1 cellular context compared by ENCODE assay signal in genomic region chr19:44912854-44913253, GRCh38.
TF ChIP-seq lines count a peak whose summit lies in the region.

No MANE protein-coding gene starts in this region.

TF ChIP-seq in HepG2, 621 proteins besides CTCF, POLR2A, EP300 and RAD21 (continued from another document and continues in another):
- TF ChIP-seq ZNF569 (CRISPR knock-in tag; IDR thresholded peaks at IDR 0.05; ENCODE audit: borderline replicate concordance) (no peak), ZNF761 (CRISPR knock-in tag; conservative IDR thresholded peaks at IDR 0.05) (0 out of 2 replicates have a peak, but pooled peaks have one; percentile 21), ZNF256 (CRISPR knock-in tag; conservative IDR thresholded peaks at IDR 0.05) (no peak), NFYC (CRISPR knock-in tag; IDR thresholded peaks at IDR 0.05) (no peak), ZNF766 (CRISPR knock-in tag; IDR thresholded peaks at IDR 0.05; ENCODE audit: borderline replicate concordance) (no peak), ZSCAN12 (CRISPR knock-in tag; IDR thresholded peaks at IDR 0.05) (no peak), PHB2 (IDR thresholded peaks at IDR 0.05; ENCODE audit: partially characterized antibody) (no peak), ERF (CRISPR knock-in tag; IDR thresholded peaks at IDR 0.05) (peak; percentile 81; the same call in 1 of the 2 replicates), LCORL (IDR thresholded peaks at IDR 0.05) (no peak), LCORL (CRISPR knock-in tag; IDR thresholded peaks at IDR 0.05) (peak; percentile 79), ATAD3A (CRISPR knock-in tag; IDR thresholded peaks at IDR 0.05) (no peak), ZNF672 (CRISPR knock-in tag; IDR thresholded peaks at IDR 0.05) (0 out of 2 replicates have a peak, but pooled peaks have one; percentile 49), MIER2 (CRISPR knock-in tag; IDR thresholded peaks at IDR 0.05) (no peak), CEBPB (IDR thresholded peaks at IDR 0.05; ENCODE audit: borderline replicate concordance, low read depth, low read length) (peak; percentile 89), GMEB2 (CRISPR knock-in tag; IDR thresholded peaks at IDR 0.05; ENCODE audit: low read depth) (no peak), TGIF2 (CRISPR knock-in tag; IDR thresholded peaks at IDR 0.05) (peak; percentile 76; the same call in 1 of the 2 replicates), SYNCRIP (IDR thresholded peaks at IDR 0.05; ENCODE audit: insufficient read depth, low read depth, low read length) (no peak), MLLT10 (CRISPR knock-in tag; IDR thresholded peaks at IDR 0.05) (no peak), SMARCC2 (IDR thresholded peaks at IDR 0.05) (no peak), ZNF407 (CRISPR knock-in tag; IDR thresholded peaks at IDR 0.05; ENCODE audit: not compliant biosample characterization) (no peak), ZNF770 (CRISPR knock-in tag; IDR thresholded peaks at IDR 0.05) (no peak), ESRRA (CRISPR knock-in tag; IDR thresholded peaks at IDR 0.05; ENCODE audit: low read depth) (peak; percentile 78; the same call in 1 of the 2 replicates), ATF7-NPFF (CRISPR knock-in tag; IDR thresholded peaks at IDR 0.05; ENCODE audit: low read depth) (no peak), HCFC1 (IDR thresholded peaks at IDR 0.05; ENCODE audit: low read depth, low read length) (no peak), CREB1 (IDR thresholded peaks at IDR 0.05) (0 out of 2 replicates have a peak, but pooled peaks have one; percentile 6), CREB1 (CRISPR knock-in tag; IDR thresholded peaks at IDR 0.05) (no peak), JDP2 (CRISPR knock-in tag; IDR thresholded peaks at IDR 0.05; ENCODE audit: borderline replicate concordance) (no peak; the same call in 1 of the 2 replicates), ONECUT2 (CRISPR knock-in tag; IDR thresholded peaks at IDR 0.05) (no peak), PRDM4 (CRISPR knock-in tag; IDR thresholded peaks at IDR 0.05; ENCODE audit: borderline replicate concordance) (no peak), ZNF839 (CRISPR knock-in tag; IDR thresholded peaks at IDR 0.05; ENCODE audit: borderline replicate concordance) (no peak)
- TF ChIP-seq, protein P1, sequence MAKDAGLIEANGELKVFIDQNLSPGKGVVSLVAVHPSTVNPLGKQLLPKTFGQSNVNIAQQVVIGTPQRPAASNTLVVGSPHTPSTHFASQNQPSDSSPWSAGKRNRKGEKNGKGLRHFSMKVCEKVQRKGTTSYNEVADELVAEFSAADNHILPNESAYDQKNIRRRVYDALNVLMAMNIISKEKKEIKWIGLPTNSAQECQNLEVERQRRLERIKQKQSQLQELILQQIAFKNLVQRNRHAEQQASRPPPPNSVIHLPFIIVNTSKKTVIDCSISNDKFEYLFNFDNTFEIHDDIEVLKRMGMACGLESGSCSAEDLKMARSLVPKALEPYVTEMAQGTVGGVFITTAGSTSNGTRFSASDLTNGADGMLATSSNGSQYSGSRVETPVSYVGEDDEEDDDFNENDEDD (CRISPR knock-in tag; IDR thresholded peaks at IDR 0.05; ENCODE audit: borderline replicate concordance) = 0 out of 2 replicates have a peak, but pooled peaks have one; percentile 53
- TF ChIP-seq, protein P2, sequence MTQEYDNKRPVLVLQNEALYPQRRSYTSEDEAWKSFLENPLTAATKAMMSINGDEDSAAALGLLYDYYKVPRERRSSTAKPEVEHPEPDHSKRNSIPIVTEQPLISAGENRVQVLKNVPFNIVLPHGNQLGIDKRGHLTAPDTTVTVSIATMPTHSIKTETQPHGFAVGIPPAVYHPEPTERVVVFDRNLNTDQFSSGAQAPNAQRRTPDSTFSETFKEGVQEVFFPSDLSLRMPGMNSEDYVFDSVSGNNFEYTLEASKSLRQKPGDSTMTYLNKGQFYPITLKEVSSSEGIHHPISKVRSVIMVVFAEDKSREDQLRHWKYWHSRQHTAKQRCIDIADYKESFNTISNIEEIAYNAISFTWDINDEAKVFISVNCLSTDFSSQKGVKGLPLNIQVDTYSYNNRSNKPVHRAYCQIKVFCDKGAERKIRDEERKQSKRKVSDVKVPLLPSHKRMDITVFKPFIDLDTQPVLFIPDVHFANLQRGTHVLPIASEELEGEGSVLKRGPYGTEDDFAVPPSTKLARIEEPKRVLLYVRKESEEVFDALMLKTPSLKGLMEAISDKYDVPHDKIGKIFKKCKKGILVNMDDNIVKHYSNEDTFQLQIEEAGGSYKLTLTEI (CRISPR knock-in tag; conservative IDR thresholded peaks at IDR 0.05) = no peak
- TF ChIP-seq, protein P3, sequence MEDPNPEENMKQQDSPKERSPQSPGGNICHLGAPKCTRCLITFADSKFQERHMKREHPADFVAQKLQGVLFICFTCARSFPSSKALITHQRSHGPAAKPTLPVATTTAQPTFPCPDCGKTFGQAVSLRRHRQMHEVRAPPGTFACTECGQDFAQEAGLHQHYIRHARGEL (CRISPR knock-in tag; IDR thresholded peaks at IDR 0.05) = no peak
- TF ChIP-seq, protein P4, sequence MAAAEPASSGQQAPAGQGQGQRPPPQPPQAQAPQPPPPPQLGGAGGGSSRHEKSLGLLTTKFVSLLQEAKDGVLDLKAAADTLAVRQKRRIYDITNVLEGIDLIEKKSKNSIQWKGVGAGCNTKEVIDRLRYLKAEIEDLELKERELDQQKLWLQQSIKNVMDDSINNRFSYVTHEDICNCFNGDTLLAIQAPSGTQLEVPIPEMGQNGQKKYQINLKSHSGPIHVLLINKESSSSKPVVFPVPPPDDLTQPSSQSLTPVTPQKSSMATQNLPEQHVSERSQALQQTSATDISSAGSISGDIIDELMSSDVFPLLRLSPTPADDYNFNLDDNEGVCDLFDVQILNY (CRISPR knock-in tag; conservative IDR thresholded peaks at IDR 0.05) = no peak
- TF ChIP-seq, protein P5, sequence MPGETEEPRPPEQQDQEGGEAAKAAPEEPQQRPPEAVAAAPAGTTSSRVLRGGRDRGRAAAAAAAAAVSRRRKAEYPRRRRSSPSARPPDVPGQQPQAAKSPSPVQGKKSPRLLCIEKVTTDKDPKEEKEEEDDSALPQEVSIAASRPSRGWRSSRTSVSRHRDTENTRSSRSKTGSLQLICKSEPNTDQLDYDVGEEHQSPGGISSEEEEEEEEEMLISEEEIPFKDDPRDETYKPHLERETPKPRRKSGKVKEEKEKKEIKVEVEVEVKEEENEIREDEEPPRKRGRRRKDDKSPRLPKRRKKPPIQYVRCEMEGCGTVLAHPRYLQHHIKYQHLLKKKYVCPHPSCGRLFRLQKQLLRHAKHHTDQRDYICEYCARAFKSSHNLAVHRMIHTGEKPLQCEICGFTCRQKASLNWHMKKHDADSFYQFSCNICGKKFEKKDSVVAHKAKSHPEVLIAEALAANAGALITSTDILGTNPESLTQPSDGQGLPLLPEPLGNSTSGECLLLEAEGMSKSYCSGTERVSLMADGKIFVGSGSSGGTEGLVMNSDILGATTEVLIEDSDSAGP (CRISPR knock-in tag; IDR thresholded peaks at IDR 0.05; ENCODE audit: borderline replicate concordance) = peak; percentile 33; the same call in 1 of the 2 replicates
